ENCODE assay signal across 21 cellular contexts in the genomic region with DNA sequence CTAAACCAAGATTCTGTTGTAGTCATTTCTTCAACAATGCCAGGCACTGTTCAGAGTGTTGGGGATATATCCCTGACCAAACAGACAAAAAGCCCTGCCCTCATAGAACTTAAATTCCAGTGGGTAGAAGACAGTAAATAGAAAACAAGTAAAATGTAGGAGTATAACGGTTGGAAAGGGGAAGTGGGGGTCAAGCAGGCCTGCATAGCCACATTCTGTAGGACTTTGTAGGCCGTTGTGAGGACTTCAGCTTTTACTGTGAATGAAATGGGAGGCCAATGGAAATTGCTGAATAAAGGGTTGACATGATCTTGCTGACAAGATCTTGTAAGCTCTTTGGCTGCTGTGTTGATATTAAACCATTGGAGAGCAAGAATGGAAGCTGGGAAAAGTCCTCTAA. TPM values are rescaled to one million over a fixed set of nuclear protein-coding genes. Genes with fewer than 3 reads are reported as not detected.
DNase-seq lines count a peak whose midpoint lies in the region; ATAC-seq and TF ChIP-seq lines count a peak whose summit lies in the region.
"Had no signal": no experiment of that assay in that cellular context is flagged by ENCODE, and none has a peak within 500 bp of the region (broad histone marks: within the 10 kb centered on the region; RNA-seq: fewer than 3 reads in every experiment).

No MANE protein-coding gene starts in this region.

- H3K36me3 Mint-ChIP-seq in activated CD8-positive, alpha-beta T cell treated with anti-CD3 and anti-CD28 coated beads for 36 hours (ENCODE audit: low read depth): peaks cover 21% of the 10 kb centered on the region
- H3K36me3 Mint-ChIP-seq in activated CD8-positive, alpha-beta T cell treated with anti-CD3 and anti-CD28 coated beads, Interleukin-2, amount 10 ng/mL, durations not matched to agents 7 days and 5 days (ENCODE audit: low read depth): peaks cover 27% of the 10 kb centered on the region
- peaks cover 7% of the 10 kb centered on the region for H3K36me3 Mint-ChIP-seq in osteocyte (ENCODE audit: unreplicated experiment)

- TF ChIP-seq CTCF in activated CD8-positive, alpha-beta T cell treated with anti-CD3 and anti-CD28 coated beads for 36 hours (IDR thresholded peaks at IDR 0.05): no peak
- TF ChIP-seq CTCF in PC-3 (conservative IDR thresholded peaks at IDR 0.05; ENCODE audit: low read depth, low read length): no peak
- no peak for TF ChIP-seq CTCF in osteocyte (IDR thresholded peaks at IDR 0.05)

- CTCF ChIA-PET in activated CD8-positive, alpha-beta T cell treated with anti-CD3 and anti-CD28 coated beads for 36 hours (lab: Charles Lee): interaction anchor here (1.7 to 2.7 kb wide), 3 partner anchors 11 to 65 kb away, joined by 4 to 11 read pairs (median 7); no protein-coding TSS in a partner anchor
- CTCF ChIA-PET in activated CD8-positive, alpha-beta T cell treated with anti-CD3 and anti-CD28 coated beads, Interleukin-2, amount 10 ng/mL, durations not matched to agents 7 days and 5 days (lab: Charles Lee): interaction anchor here (1.5 kb wide), 1 partner anchor 195 kb away, joined by 3 read pairs; no protein-coding TSS in a partner anchor
- CTCF ChIA-PET in PC-3 (lab: Charles Lee): no interaction called here

- H3K4me1 ChIP-seq in PC-3 (ENCODE audit: insufficient read depth, low read length) (peaks cover 21% of the 10 kb centered on the region), right cardiac atrium (ENCODE audit: control insufficient read depth, insufficient read depth, low read length) (peaks cover 2% of the 10 kb centered on the region)

- peaks cover 63% of the 10 kb centered on the region for H3K79me2 ChIP-seq in PC-3 (ENCODE audit: low read length)

- H3K4me1 Mint-ChIP-seq in activated CD8-positive, alpha-beta T cell treated with anti-CD3 and anti-CD28 coated beads for 36 hours (ENCODE audit: low read depth): peaks cover 29% of the 10 kb centered on the region
- peaks cover 29% of the 10 kb centered on the region for H3K4me1 Mint-ChIP-seq in activated CD8-positive, alpha-beta T cell treated with anti-CD3 and anti-CD28 coated beads, Interleukin-2, amount 10 ng/mL, durations not matched to agents 7 days and 5 days (ENCODE audit: low read depth)
- peaks cover 25% of the 10 kb centered on the region for H3K4me1 Mint-ChIP-seq in osteocyte (ENCODE audit: unreplicated experiment)

- no peaks in the 10 kb centered on the region for H3K27me3 Mint-ChIP-seq in activated CD8-positive, alpha-beta T cell treated with anti-CD3 and anti-CD28 coated beads for 36 hours
- no peaks in the 10 kb centered on the region for H3K27me3 Mint-ChIP-seq in activated CD8-positive, alpha-beta T cell treated with anti-CD3 and anti-CD28 coated beads, Interleukin-2, amount 10 ng/mL, durations not matched to agents 7 days and 5 days (ENCODE audit: low read depth)
- no peaks in the 10 kb centered on the region for H3K27me3 Mint-ChIP-seq in osteocyte (ENCODE audit: unreplicated experiment)
- H3K27me3 Mint-ChIP-seq: IgD-negative memory B cell had no signal

- no peaks in the 10 kb centered on the region for H3K9me3 ChIP-seq in PC-3 (ENCODE audit: low read length)
- no peaks in the 10 kb centered on the region for H3K9me3 ChIP-seq in right cardiac atrium (ENCODE audit: control insufficient read depth, low read length)
- H3K9me3 ChIP-seq: HAP-1 had no signal

- H2AFZ ChIP-seq in PC-3 (ENCODE audit: low read length): no peak overlapping the region
- H2AFZ ChIP-seq: GM23338 had no signal

- in situ Hi-C loops in KBM-7 (cut with MboI; ENCODE audit: low pct_unique_long_range_greater_than_20kb, low sequenced_read_pairs): loop anchor here (10.0 kb wide), 1 partner anchor 155 kb away; the partner anchor contains the start of gene AEN

- no peaks in the 10 kb centered on the region for H3K9me2 ChIP-seq in PC-3 (replicated peaks; ENCODE audit: low read length)

- H3K4me3 ChIP-seq in PC-3 (ENCODE audit: low read length) (no peak overlapping the region), right cardiac atrium (ENCODE audit: low read length) (no peak overlapping the region)

- H3K27ac Mint-ChIP-seq in activated CD8-positive, alpha-beta T cell treated with anti-CD3 and anti-CD28 coated beads for 36 hours: no peak overlapping the region
- no peak overlapping the region for H3K27ac Mint-ChIP-seq in activated CD8-positive, alpha-beta T cell treated with anti-CD3 and anti-CD28 coated beads, Interleukin-2, amount 10 ng/mL, durations not matched to agents 7 days and 5 days
- no peak overlapping the region for H3K27ac Mint-ChIP-seq in osteocyte (ENCODE audit: unreplicated experiment)
- H3K27ac Mint-ChIP-seq: GM23338 had no signal

- DNase-seq in activated CD8-positive, alpha-beta T cell treated with anti-CD3 and anti-CD28 coated beads for 36 hours: no peak
- DNase-seq in activated CD8-positive, alpha-beta T cell treated with anti-CD3 and anti-CD28 coated beads, Interleukin-2, amount 10 ng/mL, durations not matched to agents 7 days and 5 days: no peak
- DNase-seq in KBM-7: peak; percentile 31
- DNase-seq in PC-3: no peak
- DNase-seq in osteocyte (ENCODE audit: extremely low spot score, unreplicated experiment): peak; percentile 5
- DNase-seq in right cardiac atrium: no peak
- DNase-seq: DMS53; MM.1S; NCI-H1105; NCI-H146; NCI-H2029; NCI-H226; NCI-H510A treated with DMSO at 0.1 percent for 48 hours; NCI-H748 treated with DMSO at 0.1 percent for 48 hours; NK-92 treated with Interleukin-12 subunit alpha and Interleukin-12 subunit beta, amount 100 ng/mL, for 24 hours; Right ventricle myocardium superior had no signal

- H3K36me3 ChIP-seq in PC-3 (ENCODE audit: low read depth, low read length): peaks cover 18% of the 10 kb centered on the region

- no peak for ATAC-seq in activated CD8-positive, alpha-beta T cell treated with anti-CD3 and anti-CD28 coated beads for 36 hours
- ATAC-seq in activated CD8-positive, alpha-beta T cell treated with anti-CD3 and anti-CD28 coated beads, Interleukin-2, amount 10 ng/mL, durations not matched to agents 7 days and 5 days: no peak
- ATAC-seq in PC-3: no peak
- ATAC-seq in GM21529 (IDR thresholded peaks at IDR 0.05; ENCODE audit: unreplicated experiment): no peak
- no peak for ATAC-seq in right cardiac atrium
- ATAC-seq in GM19023 (IDR thresholded peaks at IDR 0.05; ENCODE audit: unreplicated experiment): no peak
- ATAC-seq: GM23338 had no signal

- peak overlapping the region; percentile 90 for H3K4me3 Mint-ChIP-seq in activated CD8-positive, alpha-beta T cell treated with anti-CD3 and anti-CD28 coated beads for 36 hours
- no peak overlapping the region for H3K4me3 Mint-ChIP-seq in activated CD8-positive, alpha-beta T cell treated with anti-CD3 and anti-CD28 coated beads, Interleukin-2, amount 10 ng/mL, durations not matched to agents 7 days and 5 days
- no peak overlapping the region for H3K4me3 Mint-ChIP-seq in osteocyte (ENCODE audit: unreplicated experiment)

- BruUV-seq in PC-3 (replicated peaks; lab: Mats Ljungman, UMichigan): no TSS peak

- POLR2A ChIA-PET in activated CD8-positive, alpha-beta T cell treated with anti-CD3 and anti-CD28 coated beads for 36 hours (lab: Charles Lee): interaction anchor here (1.0 kb wide), 1 partner anchor 152 kb away, joined by 3 read pairs; no protein-coding TSS in a partner anchor
- POLR2A ChIA-PET in activated CD8-positive, alpha-beta T cell treated with anti-CD3 and anti-CD28 coated beads, Interleukin-2, amount 10 ng/mL, durations not matched to agents 7 days and 5 days (lab: Charles Lee): interaction anchor here (0.6 kb wide), 1 partner anchor 8 kb away, joined by 3 read pairs; no protein-coding TSS in a partner anchor
- POLR2A ChIA-PET in PC-3 (lab: Charles Lee; ENCODE audit: unreplicated experiment): no interaction called here

- H3K4me2 ChIP-seq in PC-3 (ENCODE audit: low read length): peak overlapping the region; percentile 91; the same call in 1 of the 2 replicates
- H3K4me2 ChIP-seq: GM23338 had no signal

- no peak overlapping the region for H3K9ac ChIP-seq in PC-3 (ENCODE audit: low read length)

- intact Hi-C loops in activated CD8-positive, alpha-beta T cell treated with anti-CD3 and anti-CD28 coated beads for 36 hours (cut with micrococcal nuclease): loop anchor here (5.0 kb wide), 1 partner anchor 153 kb away; the partner anchor contains the start of gene AEN
- intact Hi-C loops in PC-3 (cut with micrococcal nuclease): loop anchor here (5.0 kb wide), 1 partner anchor 78 kb away; the partner anchor contains the start of gene DET1
- intact Hi-C loops in right cardiac atrium (cut with DNase I): no loop called here

- no peak overlapping the region for H3K27ac ChIP-seq in PC-3 (ENCODE audit: low read length)
- no peak overlapping the region for H3K27ac ChIP-seq in right cardiac atrium (ENCODE audit: low read length)

- H3F3A ChIP-seq in PC-3 (ENCODE audit: low read length, unreplicated experiment): no peaks in the 10 kb centered on the region

- no peaks in the 10 kb centered on the region for H4K20me1 ChIP-seq in PC-3 (ENCODE audit: low read length)

- 91% methylated on average over 2 of the region's 2 CpGs for WGBS in right cardiac atrium

- no peaks in the 10 kb centered on the region for H3K9me3 Mint-ChIP-seq in activated CD8-positive, alpha-beta T cell treated with anti-CD3 and anti-CD28 coated beads for 36 hours
- H3K9me3 Mint-ChIP-seq in activated CD8-positive, alpha-beta T cell treated with anti-CD3 and anti-CD28 coated beads, Interleukin-2, amount 10 ng/mL, durations not matched to agents 7 days and 5 days (ENCODE audit: insufficient read depth): no peaks in the 10 kb centered on the region
- H3K9me3 Mint-ChIP-seq in osteocyte (ENCODE audit: unreplicated experiment): no peaks in the 10 kb centered on the region
- H3K9me3 Mint-ChIP-seq: GM23338, IgD-negative memory B cell had no signal

- H3K27me3 ChIP-seq in PC-3 (ENCODE audit: low read length) (no peaks in the 10 kb centered on the region), right cardiac atrium (ENCODE audit: control insufficient read depth, insufficient read depth) (no peaks in the 10 kb centered on the region)

RNA-seq across cellular contexts. Expression of gene MRPS11, which starts 1.8 kb away (rescaled TPM):
- 10 to 100 TPM; 54.3 to 55.4 TPM for total RNA-seq in activated CD8-positive, alpha-beta T cell treated with anti-CD3 and anti-CD28 coated beads for 36 hours
- total RNA-seq in activated CD8-positive, alpha-beta T cell treated with anti-CD3 and anti-CD28 coated beads, Interleukin-2, amount 10 ng/mL, durations not matched to agents 7 days and 5 days: 10 to 100 TPM; 63.8 to 69.8 TPM
- total RNA-seq in PC-3 (2014; rRNA removed): 76.0 and 92.7 TPM in 2 replicates
- 41.9 and 51.0 TPM in 2 replicates for total RNA-seq in osteocyte
- 10 to 100 TPM; 39.4 to 57.9 (median 52.1) TPM for total RNA-seq in right cardiac atrium
- polyA plus RNA-seq in right cardiac atrium: 67.5 TPM

RNA-seq across cellular contexts. Expression of gene MRPL46, which starts 2.1 kb away (rescaled TPM):
- 10 to 100 TPM; 34.4 to 35.0 TPM for total RNA-seq in activated CD8-positive, alpha-beta T cell treated with anti-CD3 and anti-CD28 coated beads for 36 hours
- total RNA-seq in activated CD8-positive, alpha-beta T cell treated with anti-CD3 and anti-CD28 coated beads, Interleukin-2, amount 10 ng/mL, durations not matched to agents 7 days and 5 days: 10 to 100 TPM; 28.8 to 31.3 TPM
- total RNA-seq in PC-3 (2014; rRNA removed) (33.9 and 42.7 TPM in 2 replicates), osteocyte (17.0 and 20.4 TPM in 2 replicates), right cardiac atrium (10 to 100 TPM; 30.0 to 46.3 (median 40.0) TPM)
- polyA plus RNA-seq in right cardiac atrium: 67.9 TPM

Comparison
In these comparisons a context has a peak if more than half of its experiments do, and no peak if none do; other contexts are left out.
1. DNase-seq: peak in KBM-7 (single experiment) and osteocyte (single experiment); none in activated CD8-positive, alpha-beta T cell treated with anti-CD3 and anti-CD28 coated beads for 36 hours (single experiment), activated CD8-positive, alpha-beta T cell treated with anti-CD3 and anti-CD28 coated beads, Interleukin-2, amount 10 ng/mL, durations not matched to agents 7 days and 5 days (single experiment), PC-3 (single experiment) and right cardiac atrium (0 of 3).
2. intact Hi-C loops: an anchor here in activated CD8-positive, alpha-beta T cell treated with anti-CD3 and anti-CD28 coated beads for 36 hours (5.0 kb wide) and PC-3 (5.0 kb wide); none called in right cardiac atrium.